ENCODE assay signal across 20 cellular contexts in the genomic region with DNA sequence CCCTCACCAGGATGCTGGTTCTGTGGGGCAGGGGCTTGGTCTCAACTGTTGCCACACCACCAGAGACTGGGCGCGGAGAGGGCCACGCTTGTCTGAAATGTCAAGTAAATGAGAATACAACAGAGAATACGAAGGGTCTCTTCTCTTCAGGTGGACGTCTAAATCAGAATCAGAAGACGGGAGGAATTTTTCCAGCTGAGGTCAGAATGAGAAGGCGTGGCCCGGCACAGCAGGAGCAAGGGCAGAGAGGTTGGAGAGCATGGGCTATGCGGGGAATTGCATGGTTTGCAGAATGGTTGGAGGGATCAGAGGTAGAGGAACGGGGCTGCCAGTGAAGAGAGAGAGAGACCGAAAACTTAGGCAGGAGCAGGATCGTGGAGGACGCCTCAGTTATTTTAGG.
A peak's percentile ranks its signal among the peaks of the same experiment; 100 is the strongest.
DNase-seq lines count a peak whose midpoint lies in the region; TF ChIP-seq lines count a peak whose summit lies in the region.
"Had no signal": no experiment of that assay in that cellular context is flagged by ENCODE, and none has a peak within 500 bp of the region (broad histone marks: within the 10 kb centered on the region; RNA-seq: fewer than 3 reads in every experiment).

No MANE protein-coding gene starts in this region.

- CTCF ChIA-PET in activated CD4-positive, alpha-beta T cell treated with anti-CD3 and anti-CD28 coated beads, Interleukin-2, amount 10 ng/mL, durations not matched to agents 7 days and 5 days (lab: Charles Lee) = no interaction called here

- peaks cover 4% of the 10 kb centered on the region for H3K27me3 Mint-ChIP-seq in activated CD4-positive, alpha-beta T cell treated with anti-CD3 and anti-CD28 coated beads, Interleukin-2, amount 10 ng/mL, durations not matched to agents 7 days and 5 days
- peaks cover 32% of the 10 kb centered on the region for H3K27me3 Mint-ChIP-seq in dendritic cell treated with granulocyte-macrophage colony-stimulating factor and Interleukin-4, amounts not matched to agents 40 ng/mL and 50 ng/mL, for 4 days
- no peaks in the 10 kb centered on the region for H3K27me3 Mint-ChIP-seq in neural crest cell (ENCODE audit: low read depth)

- no peak for DNase-seq in activated CD4-positive, alpha-beta T cell treated with anti-CD3 and anti-CD28 coated beads, Interleukin-2, amount 10 ng/mL, durations not matched to agents 7 days and 5 days
- no peak for DNase-seq in activated CD4-positive, alpha-beta T cell treated with anti-CD3 and anti-CD28 coated beads, Interleukin-2, amount 50 U/mL, for 48 hours
- DNase-seq in neural crest cell (ENCODE audit: low read depth, low spot score) (no peak), suprapubic skin (ENCODE audit: low spot score in 2 of 2) (no peak), putamen (ENCODE audit: low spot score) (no peak)
- no peak for DNase-seq in effector CD4-positive, alpha-beta T cell
- DNase-seq: 8988T; ACHN; CD4-positive, CD25-positive, alpha-beta regulatory T cell; GM23248; H9; Karpas-422; NCI-H1092 treated with DMSO at 0.1 percent for 48 hours; NCI-H1436 treated with DMSO at 0.1 percent for 48 hours; NCI-H187 treated with DMSO at 0.1 percent for 48 hours; NCI-H2107; NCI-H524; NCI-H748 treated with DMSO at 0.1 percent for 48 hours; SIG-M5 had no signal

- peaks cover 34% of the 10 kb centered on the region for H3K4me1 ChIP-seq in suprapubic skin

- H3K4me1 Mint-ChIP-seq in activated CD4-positive, alpha-beta T cell treated with anti-CD3 and anti-CD28 coated beads, Interleukin-2, amount 10 ng/mL, durations not matched to agents 7 days and 5 days = peaks cover 30% of the 10 kb centered on the region
- H3K4me1 Mint-ChIP-seq in dendritic cell treated with granulocyte-macrophage colony-stimulating factor and Interleukin-4, amounts not matched to agents 40 ng/mL and 50 ng/mL, for 4 days (ENCODE audit: low read depth) = peaks cover 69% of the 10 kb centered on the region
- peaks cover 18% of the 10 kb centered on the region for H3K4me1 Mint-ChIP-seq in neural crest cell

- TF ChIP-seq CTCF in neural crest cell (conservative IDR thresholded peaks at IDR 0.05) (no peak), suprapubic skin (IDR thresholded peaks at IDR 0.05) (no peak)

- peaks cover 5% of the 10 kb centered on the region for H3K9me3 ChIP-seq in suprapubic skin

- H3K27ac Mint-ChIP-seq in activated CD4-positive, alpha-beta T cell treated with anti-CD3 and anti-CD28 coated beads, Interleukin-2, amount 10 ng/mL, durations not matched to agents 7 days and 5 days = peak overlapping the region; percentile 20
- peak overlapping the region; percentile 30 for H3K27ac Mint-ChIP-seq in dendritic cell treated with granulocyte-macrophage colony-stimulating factor and Interleukin-4, amounts not matched to agents 40 ng/mL and 50 ng/mL, for 4 days
- H3K27ac Mint-ChIP-seq in neural crest cell (ENCODE audit: unreplicated experiment) = peak overlapping the region; percentile 64
- H3K27ac Mint-ChIP-seq: CD4-positive, CD25-positive, alpha-beta regulatory T cell; H9 had no signal

- H3K36me3 ChIP-seq in suprapubic skin = no peaks in the 10 kb centered on the region

- no peak overlapping the region for H3K4me3 ChIP-seq in suprapubic skin
- H3K4me3 ChIP-seq: GM23248 had no signal

- POLR2A ChIA-PET in activated CD4-positive, alpha-beta T cell treated with anti-CD3 and anti-CD28 coated beads, Interleukin-2, amount 10 ng/mL, durations not matched to agents 7 days and 5 days (lab: Charles Lee) = no interaction called here

- intact Hi-C loops in dendritic cell treated with granulocyte-macrophage colony-stimulating factor and Interleukin-4, amounts not matched to agents 40 ng/mL and 50 ng/mL, for 4 days (cut with micrococcal nuclease) = loop anchor here (5.0 kb wide), 1 partner anchor 40 kb away; no protein-coding TSS in a partner anchor

- H3K9me3 Mint-ChIP-seq in activated CD4-positive, alpha-beta T cell treated with anti-CD3 and anti-CD28 coated beads, Interleukin-2, amount 10 ng/mL, durations not matched to agents 7 days and 5 days = peaks cover 5% of the 10 kb centered on the region
- no peaks in the 10 kb centered on the region for H3K9me3 Mint-ChIP-seq in dendritic cell treated with granulocyte-macrophage colony-stimulating factor and Interleukin-4, amounts not matched to agents 40 ng/mL and 50 ng/mL, for 4 days
- peaks cover 9% of the 10 kb centered on the region for H3K9me3 Mint-ChIP-seq in neural crest cell

- H3K27me3 ChIP-seq in suprapubic skin = no peaks in the 10 kb centered on the region

- H3K36me3 Mint-ChIP-seq in activated CD4-positive, alpha-beta T cell treated with anti-CD3 and anti-CD28 coated beads, Interleukin-2, amount 10 ng/mL, durations not matched to agents 7 days and 5 days (ENCODE audit: low read depth) = peaks cover 2% of the 10 kb centered on the region
- H3K36me3 Mint-ChIP-seq in dendritic cell treated with granulocyte-macrophage colony-stimulating factor and Interleukin-4, amounts not matched to agents 40 ng/mL and 50 ng/mL, for 4 days (ENCODE audit: low read depth) = no peaks in the 10 kb centered on the region
- peaks cover 14% of the 10 kb centered on the region for H3K36me3 Mint-ChIP-seq in neural crest cell (ENCODE audit: low read depth)
- H3K36me3 Mint-ChIP-seq: CD4-positive, CD25-positive, alpha-beta regulatory T cell had no signal

- no peak overlapping the region for H3K27ac ChIP-seq in suprapubic skin
- H3K27ac ChIP-seq: GM23248 had no signal

- H3K4me3 Mint-ChIP-seq in activated CD4-positive, alpha-beta T cell treated with anti-CD3 and anti-CD28 coated beads, Interleukin-2, amount 10 ng/mL, durations not matched to agents 7 days and 5 days = no peak overlapping the region
- H3K4me3 Mint-ChIP-seq in dendritic cell treated with granulocyte-macrophage colony-stimulating factor and Interleukin-4, amounts not matched to agents 40 ng/mL and 50 ng/mL, for 4 days = no peak overlapping the region
- H3K4me3 Mint-ChIP-seq in neural crest cell = no peak overlapping the region
- H3K4me3 Mint-ChIP-seq: CD4-positive, CD25-positive, alpha-beta regulatory T cell; H9 had no signal

- TF ChIP-seq POLR2A in suprapubic skin (IDR thresholded peaks at IDR 0.05) = no peak

- 92% methylated on average over 13 of the region's 13 CpGs for WGBS in suprapubic skin

- TF ChIP-seq EP300 in suprapubic skin (IDR thresholded peaks at IDR 0.05) = no peak
